24 cellular contexts compared by ENCODE assay signal in genomic region chr5:94731471-94731870, GRCh38.
"Had no signal": no experiment of that assay in that cellular context is flagged by ENCODE, and none has a peak within 500 bp of the region (broad histone marks: within the 10 kb centered on the region; RNA-seq: fewer than 3 reads in every experiment).

No MANE protein-coding gene starts in this region.

- H3K9me3 ChIP-seq: left ventricle myocardium inferior, mucosa of descending colon, pancreas, prostate gland, suprapubic skin, tibial nerve, uterus had no signal

- H3K4me3 ChIP-seq: left ventricle myocardium inferior, mucosa of descending colon, pancreas, prostate gland, skin epidermis, suprapubic skin, tibial nerve, uterus had no signal

- H3K4me1 ChIP-seq: left ventricle myocardium inferior, prostate gland, suprapubic skin, tibial nerve, uterus had no signal

- H3K4me3 Mint-ChIP-seq: memory B cell; naive thymus-derived CD4-positive, alpha-beta T cell; natural killer cell treated with Interleukin-12 subunit alpha and Interleukin-12 subunit beta and Interleukin-15 and Interleukin-18, amount 100 ng/mL, for 72 hours; stimulated activated effector memory CD8-positive, alpha-beta T cell treated with anti-CD3 and anti-CD28 coated beads, Interleukin-12 subunit alpha, Interleukin-12 subunit beta, amount 100 ng/mL, for 72 hours; stimulated activated naive CD8-positive, alpha-beta T cell treated with anti-CD3 and anti-CD28 coated beads, Interleukin-15, Interleukin-2, amounts not matched to agents 100 ng/mL and 50 ng/mL, for 24 hours; type B pancreatic cell had no signal

- H3K9me3 Mint-ChIP-seq: memory B cell; naive thymus-derived CD4-positive, alpha-beta T cell; natural killer cell treated with Interleukin-12 subunit alpha and Interleukin-12 subunit beta and Interleukin-15 and Interleukin-18, amount 100 ng/mL, for 72 hours; stimulated activated effector memory CD8-positive, alpha-beta T cell treated with anti-CD3 and anti-CD28 coated beads, Interleukin-12 subunit alpha, Interleukin-12 subunit beta, amount 100 ng/mL, for 72 hours; stimulated activated naive CD8-positive, alpha-beta T cell treated with anti-CD3 and anti-CD28 coated beads, Interleukin-15, Interleukin-2, amounts not matched to agents 100 ng/mL and 50 ng/mL, for 24 hours; type B pancreatic cell had no signal

- H3K27me3 ChIP-seq: pancreas, suprapubic skin, tibial nerve, uterus had no signal

- DNase-seq: hypothalamus; islet precursor cell; left ventricle myocardium inferior; midbrain; mucosa of descending colon; naive thymus-derived CD4-positive, alpha-beta T cell; pancreas; posterior cingulate gyrus; retina; right cardiac atrium; stimulated activated CD4-positive, alpha-beta T cell treated with anti-CD3 and anti-CD28 coated beads, Interleukin-12 subunit alpha, Interleukin-12 subunit beta, amount 100 ng/mL, for 4 hours; stimulated activated CD4-positive, alpha-beta T cell treated with anti-CD3 and anti-CD28 coated beads, Interleukin-4, amount 100 ng/mL, for 24 hours; stimulated activated naive CD4-positive, alpha-beta T cell; uterus had no signal

- H3K27me3 Mint-ChIP-seq: memory B cell; naive thymus-derived CD4-positive, alpha-beta T cell; natural killer cell treated with Interleukin-12 subunit alpha and Interleukin-12 subunit beta and Interleukin-15 and Interleukin-18, amount 100 ng/mL, for 72 hours; stimulated activated naive CD8-positive, alpha-beta T cell treated with anti-CD3 and anti-CD28 coated beads, Interleukin-15, Interleukin-2, amounts not matched to agents 100 ng/mL and 50 ng/mL, for 24 hours; type B pancreatic cell had no signal

- H3K36me3 Mint-ChIP-seq: memory B cell; naive thymus-derived CD4-positive, alpha-beta T cell; natural killer cell treated with Interleukin-12 subunit alpha and Interleukin-12 subunit beta and Interleukin-15 and Interleukin-18, amount 100 ng/mL, for 72 hours; stimulated activated effector memory CD8-positive, alpha-beta T cell treated with anti-CD3 and anti-CD28 coated beads, Interleukin-12 subunit alpha, Interleukin-12 subunit beta, amount 100 ng/mL, for 72 hours; type B pancreatic cell had no signal

- H3K27ac Mint-ChIP-seq: memory B cell; naive thymus-derived CD4-positive, alpha-beta T cell; stimulated activated effector memory CD8-positive, alpha-beta T cell treated with anti-CD3 and anti-CD28 coated beads, Interleukin-12 subunit alpha, Interleukin-12 subunit beta, amount 100 ng/mL, for 72 hours; stimulated activated naive CD8-positive, alpha-beta T cell treated with anti-CD3 and anti-CD28 coated beads, Interleukin-15, Interleukin-2, amounts not matched to agents 100 ng/mL and 50 ng/mL, for 24 hours; type B pancreatic cell had no signal

- H3K4me1 Mint-ChIP-seq: stimulated activated effector memory CD8-positive, alpha-beta T cell treated with anti-CD3 and anti-CD28 coated beads, Interleukin-12 subunit alpha, Interleukin-12 subunit beta, amount 100 ng/mL, for 72 hours had no signal

- H3K27ac ChIP-seq: left ventricle myocardium inferior, pancreas, prostate gland, skin epidermis, suprapubic skin, tibial nerve, uterus had no signal

- H3K36me3 ChIP-seq: left ventricle myocardium inferior, pancreas, prostate gland, suprapubic skin, tibial nerve, uterus had no signal

- ATAC-seq: mucosa of descending colon; naive thymus-derived CD4-positive, alpha-beta T cell; natural killer cell treated with Interleukin-12 subunit alpha and Interleukin-12 subunit beta and Interleukin-15 and Interleukin-18, amount 100 ng/mL, for 72 hours; right cardiac atrium; sciatic nerve; stimulated activated effector memory CD8-positive, alpha-beta T cell treated with anti-CD3 and anti-CD28 coated beads, Interleukin-12 subunit alpha, Interleukin-12 subunit beta, amount 100 ng/mL, for 72 hours had no signal
